ENCODE assay signal across 1 cellular context in genomic region chr4:7929530-7929951, GRCh38.
TF ChIP-seq lines count a peak whose summit lies in the region.

No MANE protein-coding gene starts in this region.

TF ChIP-seq in GM23338, 12 proteins besides CTCF, POLR2A, EP300 and RAD21 (continued from another document):
- TF ChIP-seq ZNF462 (CRISPR knock-in tag; IDR thresholded peaks at IDR 0.05): no peak
- no peak for TF ChIP-seq CREB1 (CRISPR knock-in tag; IDR thresholded peaks at IDR 0.05; ENCODE audit: low read depth)
- TF ChIP-seq EZH2phosphoT487 (IDR thresholded peaks at IDR 0.05; ENCODE audit: unreplicated experiment): no peak
- TF ChIP-seq ETS1 (IDR thresholded peaks at IDR 0.05): no peak
- TF ChIP-seq, protein P1, sequence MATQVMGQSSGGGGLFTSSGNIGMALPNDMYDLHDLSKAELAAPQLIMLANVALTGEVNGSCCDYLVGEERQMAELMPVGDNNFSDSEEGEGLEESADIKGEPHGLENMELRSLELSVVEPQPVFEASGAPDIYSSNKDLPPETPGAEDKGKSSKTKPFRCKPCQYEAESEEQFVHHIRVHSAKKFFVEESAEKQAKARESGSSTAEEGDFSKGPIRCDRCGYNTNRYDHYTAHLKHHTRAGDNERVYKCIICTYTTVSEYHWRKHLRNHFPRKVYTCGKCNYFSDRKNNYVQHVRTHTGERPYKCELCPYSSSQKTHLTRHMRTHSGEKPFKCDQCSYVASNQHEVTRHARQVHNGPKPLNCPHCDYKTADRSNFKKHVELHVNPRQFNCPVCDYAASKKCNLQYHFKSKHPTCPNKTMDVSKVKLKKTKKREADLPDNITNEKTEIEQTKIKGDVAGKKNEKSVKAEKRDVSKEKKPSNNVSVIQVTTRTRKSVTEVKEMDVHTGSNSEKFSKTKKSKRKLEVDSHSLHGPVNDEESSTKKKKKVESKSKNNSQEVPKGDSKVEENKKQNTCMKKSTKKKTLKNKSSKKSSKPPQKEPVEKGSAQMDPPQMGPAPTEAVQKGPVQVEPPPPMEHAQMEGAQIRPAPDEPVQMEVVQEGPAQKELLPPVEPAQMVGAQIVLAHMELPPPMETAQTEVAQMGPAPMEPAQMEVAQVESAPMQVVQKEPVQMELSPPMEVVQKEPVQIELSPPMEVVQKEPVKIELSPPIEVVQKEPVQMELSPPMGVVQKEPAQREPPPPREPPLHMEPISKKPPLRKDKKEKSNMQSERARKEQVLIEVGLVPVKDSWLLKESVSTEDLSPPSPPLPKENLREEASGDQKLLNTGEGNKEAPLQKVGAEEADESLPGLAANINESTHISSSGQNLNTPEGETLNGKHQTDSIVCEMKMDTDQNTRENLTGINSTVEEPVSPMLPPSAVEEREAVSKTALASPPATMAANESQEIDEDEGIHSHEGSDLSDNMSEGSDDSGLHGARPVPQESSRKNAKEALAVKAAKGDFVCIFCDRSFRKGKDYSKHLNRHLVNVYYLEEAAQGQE (IDR thresholded peaks at IDR 0.05; ENCODE audit: unreplicated experiment): no peak
- no peak for TF ChIP-seq POLR2AphosphoS5 (IDR thresholded peaks at IDR 0.05; ENCODE audit: low read depth)
- no peak for TF ChIP-seq ZNF114 (CRISPR knock-in tag; IDR thresholded peaks at IDR 0.05)
- no peak for TF ChIP-seq NANOG (IDR thresholded peaks at IDR 0.05; ENCODE audit: borderline replicate concordance)
- no peak for TF ChIP-seq STAT1 (IDR thresholded peaks at IDR 0.05; ENCODE audit: unreplicated experiment)
- TF ChIP-seq JUNB (IDR thresholded peaks at IDR 0.05; ENCODE audit: unreplicated experiment): no peak
- TF ChIP-seq ZNF331 (CRISPR knock-in tag; IDR thresholded peaks at IDR 0.05; ENCODE audit: low read depth): no peak
